8 cellular contexts compared by ENCODE assay signal in the genomic region with DNA sequence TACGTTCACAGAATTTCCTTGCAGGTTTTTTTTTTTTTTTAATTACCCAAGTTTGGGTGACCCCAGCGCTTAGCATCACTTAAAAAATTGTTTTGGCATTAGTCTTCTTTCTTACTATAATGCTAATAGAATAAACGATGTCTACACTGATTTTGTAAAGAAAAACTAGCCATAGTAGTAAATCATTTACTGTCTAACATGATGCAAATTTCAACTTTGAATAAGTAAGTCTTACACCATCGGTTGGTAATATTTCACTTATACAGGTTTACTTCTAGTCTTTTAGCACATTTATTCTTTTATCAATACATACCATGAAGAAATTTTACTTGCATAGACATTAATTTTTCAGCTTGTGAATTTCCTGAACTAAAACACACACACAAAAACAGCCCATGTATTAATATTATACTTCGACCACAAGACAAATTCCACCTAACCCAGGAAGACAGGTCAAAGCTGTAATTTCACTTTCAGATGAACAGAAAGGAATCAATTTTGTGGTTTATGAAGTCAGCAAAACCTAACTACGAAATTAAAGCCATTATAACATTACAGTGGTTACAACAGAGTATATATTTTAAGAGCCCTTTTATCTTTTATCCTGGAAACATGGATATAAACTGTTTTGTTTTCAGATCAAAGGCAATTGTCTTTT. TPM values are rescaled to one million over a fixed set of nuclear protein-coding genes. Genes with fewer than 3 reads are reported as not detected.
DNase-seq lines count a peak whose midpoint lies in the region; ATAC-seq, FAIRE-seq and TF ChIP-seq lines count a peak whose summit lies in the region.

No MANE protein-coding gene starts in this region.

- in situ Hi-C loops in GM23248 (cut with MboI), result no loop called here

- TF ChIP-seq CTCF in kidney epithelial cell (IDR thresholded peaks at IDR 0.05; ENCODE audit: insufficient read depth, low read length, poor library complexity, severe bottlenecking) (no peak), testis (IDR thresholded peaks at IDR 0.05) (no peak)

- peaks cover 27% of the 10 kb centered on the region for H3F3A ChIP-seq in GM23248 (ENCODE audit: insufficient read depth)

- peak overlapping the region; percentile 84 for H3K4me2 ChIP-seq in GM23248 (ENCODE audit: unreplicated experiment)

- DNase-seq in GM23248 (no peak), RCC 7860 (ENCODE audit: low spot score) (no peak), kidney epithelial cell (ENCODE audit: low read depth) (no peak), testis (no peak), anterior cingulate cortex (lab: John Stamatoyannopoulos, UW) (no peak), SKM-1 treated with dmso at 0.1 percent for 144 hours (lab: John Stamatoyannopoulos, UW; ENCODE audit: unreplicated experiment) (no peak)

- ATAC-seq in HG03139 (IDR thresholded peaks at IDR 0.05; ENCODE audit: unreplicated experiment), result no peak

- peak overlapping the region; percentile 95; the same call in 1 of the 2 replicates for H3K9ac ChIP-seq in GM23248

- H2AFZ ChIP-seq in GM23248, result no peak overlapping the region

- H3K9me3 ChIP-seq in GM23248 (ENCODE audit: low read depth), result no peaks in the 10 kb centered on the region
- H3K9me3 ChIP-seq in testis, result no peaks in the 10 kb centered on the region

- H3K27me3 ChIP-seq in GM23248 (replicated peaks; ENCODE audit: insufficient read depth), result no peaks in the 10 kb centered on the region
- H3K27me3 ChIP-seq in kidney epithelial cell (ENCODE audit: control insufficient read depth, insufficient read depth, low read length), result no peaks in the 10 kb centered on the region
- no peaks in the 10 kb centered on the region for H3K27me3 ChIP-seq in testis

- intact Hi-C loops in testis (cut with DNase I; ENCODE audit: low total_unique reads), result no loop called here

- peak; percentile 44 for FAIRE-seq in RCC 7860 (lab: Jason Lieb, UNC)

- no peaks in the 10 kb centered on the region for H3K36me3 ChIP-seq in GM23248 (ENCODE audit: low read depth)
- H3K36me3 ChIP-seq in kidney epithelial cell (ENCODE audit: control insufficient read depth, insufficient read depth, low read length), result no peaks in the 10 kb centered on the region
- no peaks in the 10 kb centered on the region for H3K36me3 ChIP-seq in testis (ENCODE audit: low read depth, missing control alignments)

- peaks cover 11% of the 10 kb centered on the region for H4K20me1 ChIP-seq in GM23248 (ENCODE audit: insufficient read depth)

- H3K79me2 ChIP-seq in GM23248 (ENCODE audit: insufficient read depth), result peaks cover 67% of the 10 kb centered on the region

- H3K4me3 ChIP-seq in GM08714 (ENCODE audit: low read length), result peak overlapping the region; percentile 80; the same call in 1 of the 2 replicates
- H3K4me3 ChIP-seq in GM23248, result peak overlapping the region; percentile 94
- H3K4me3 ChIP-seq in kidney epithelial cell (ENCODE audit: low read depth, low read length), result peak overlapping the region; percentile 19
- no peak overlapping the region for H3K4me3 ChIP-seq in testis

- H3K27ac ChIP-seq in GM23248, result no peak overlapping the region
- no peak overlapping the region for H3K27ac ChIP-seq in testis

- no peaks in the 10 kb centered on the region for H3K9me2 ChIP-seq in GM23248 (ENCODE audit: insufficient read depth)

- 87 to 92% methylated on average over 6 of the region's 6 CpGs for WGBS in GM23248 (ENCODE audit: low coverage in 1 of 2, low lambda C conversion rate in 2 of 2, missing lambda C conversion rate in 2 of 2), 2 experiments
- 38 to 43% methylated on average over 6 of the region's 6 CpGs for WGBS in testis, 2 donors

- peaks cover 34% of the 10 kb centered on the region for H3K4me1 ChIP-seq in GM23248 (ENCODE audit: insufficient read depth)
- H3K4me1 ChIP-seq in testis, result peaks cover 23% of the 10 kb centered on the region

- no peak for TF ChIP-seq POLR2A in testis (IDR thresholded peaks at IDR 0.05)

RNA-seq across cellular contexts. Expression of gene YES1, which starts 1.9 kb away (rescaled TPM):
- 89.9 and 91.6 TPM in 2 replicates for total RNA-seq in GM23248 (2014; rRNA removed; shearing (Covaris generic))
- polyA plus RNA-seq in GM23248 (2016; fragmentation: Nextera tagmentation; extraction: Ambion mirVana), result 23.6 and 23.8 TPM in 2 replicates
- 135 and 167 TPM in 2 replicates for total RNA-seq in kidney epithelial cell
- 100 to 1,000 TPM; 193 to 228 TPM for total RNA-seq in testis
- polyA plus RNA-seq in testis (ENCODE audit: insufficient read depth, low read depth, low replicate concordance), result 31.8 TPM

Comparison
In these comparisons a context has a peak if more than half of its experiments do, and no peak if none do; other contexts are left out.
1. H3K4me3 ChIP-seq: peak in GM08714 (single experiment), GM23248 (single experiment) and kidney epithelial cell (single experiment); none in testis (0 of 2).